In the genomic region with DNA sequence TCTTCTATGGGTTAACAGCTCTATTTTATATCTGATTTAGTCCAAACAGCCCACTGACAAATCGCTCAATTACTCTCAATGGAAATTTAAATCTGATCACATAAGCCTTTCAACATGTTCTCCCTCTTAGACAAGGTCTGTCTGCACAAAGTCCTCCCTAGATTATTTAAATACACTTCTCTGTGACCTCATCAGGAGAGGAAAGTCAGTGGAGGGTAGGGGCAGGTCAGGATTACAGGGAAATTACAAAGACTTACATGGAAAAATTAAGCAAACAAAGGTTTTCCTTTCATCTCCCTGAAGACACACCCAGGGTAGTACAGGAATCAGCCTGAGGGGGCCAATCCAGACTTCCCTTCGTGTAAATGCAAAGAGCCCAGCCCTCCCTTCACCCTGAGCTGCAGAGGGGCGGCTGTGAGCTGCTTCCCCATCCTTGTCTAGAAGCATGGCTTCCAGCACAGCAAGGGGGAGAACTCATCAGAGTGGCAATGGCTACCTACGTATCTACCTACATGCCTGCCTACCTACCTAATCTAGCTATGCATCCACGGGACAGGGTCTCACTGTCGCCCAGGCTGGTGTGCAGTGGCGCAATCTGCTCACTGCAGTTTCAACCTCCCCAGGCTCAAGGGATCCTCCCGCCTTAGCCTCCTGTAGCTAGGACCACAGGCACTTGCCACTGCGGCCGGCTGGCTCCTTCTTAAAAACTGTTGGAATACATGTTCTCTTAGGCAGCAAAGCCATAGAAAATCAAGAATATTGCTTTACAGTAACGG, we compare ENCODE assay signal across 20 cellular contexts. TPM values are rescaled to one million over a fixed set of nuclear protein-coding genes. Genes with fewer than 3 reads are reported as not detected.
DNase-seq lines count a peak whose midpoint lies in the region; ATAC-seq and TF ChIP-seq lines count a peak whose summit lies in the region.
"Had no signal": no experiment of that assay in that cellular context is flagged by ENCODE, and none has a peak within 500 bp of the region (broad histone marks: within the 10 kb centered on the region; RNA-seq: fewer than 3 reads in every experiment).

No MANE protein-coding gene starts in this region.

- H3K4me1 Mint-ChIP-seq in stimulated activated naive B cell treated with anti-CD40 and anti-IgM and Interleukin-4, amounts not matched to agents 10 μg/mL and 1 μg/mL and 100 μg/mL, for 72 hours = peaks cover 0 to 2% of the 10 kb centered on the region in 2 donors
- H3K4me1 Mint-ChIP-seq: activated naive CD4-positive, alpha-beta T cell treated with anti-CD3 and anti-CD28 coated beads, Interleukin-2, amount 50 U/mL, for 24 hours had no signal

- peak overlapping the region; percentile 14 for H3K27ac Mint-ChIP-seq in stimulated activated naive B cell treated with anti-CD40 and anti-IgM and Interleukin-4, amounts not matched to agents 10 μg/mL and 1 μg/mL and 100 μg/mL, for 72 hours
- H3K27ac Mint-ChIP-seq: dendritic cell treated with granulocyte-macrophage colony-stimulating factor and Interleukin-4, amounts not matched to agents 40 ng/mL and 50 ng/mL, for 4 days had no signal

- H3K36me3 ChIP-seq in RWPE2 (ENCODE audit: low read depth) = peaks cover 95% of the 10 kb centered on the region
- peaks cover 44 to 99% (median 93%) of the 10 kb centered on the region in 4 donors for H3K36me3 ChIP-seq in esophagus muscularis mucosa
- no peaks in the 10 kb centered on the region for H3K36me3 ChIP-seq in testis (ENCODE audit: low read depth, missing control alignments)
- H3K36me3 ChIP-seq: ovary had no signal

- H3K27me3 Mint-ChIP-seq in stimulated activated naive B cell treated with anti-CD40 and anti-IgM and Interleukin-4, amounts not matched to agents 10 μg/mL and 1 μg/mL and 100 μg/mL, for 72 hours = no peaks in the 10 kb centered on the region
- H3K27me3 Mint-ChIP-seq: activated naive CD4-positive, alpha-beta T cell treated with anti-CD3 and anti-CD28 coated beads, Interleukin-2, amount 50 U/mL, for 24 hours; brain; dendritic cell treated with granulocyte-macrophage colony-stimulating factor and Interleukin-4, amounts not matched to agents 40 ng/mL and 50 ng/mL, for 4 days had no signal

- peak; percentile 52 for DNase-seq in activated effector memory CD4-positive, alpha-beta T cell treated with anti-CD3 and anti-CD28 coated beads, Interleukin-2, amount 50 U/mL, for 16 hours
- no peak for DNase-seq in activated effector memory CD4-positive, alpha-beta T cell treated with Interleukin-2 at 50 U/mL for 16 hours
- DNase-seq in RWPE2 (ENCODE audit: low spot score) (no peak), esophagus muscularis mucosa (ENCODE audit: extremely low spot score) (no peak), testis (no peak), retina (no peak)
- DNase-seq in stimulated activated naive B cell treated with anti-CD40 and anti-IgM and Interleukin-4, amounts not matched to agents 10 μg/mL and 1 μg/mL and 100 μg/mL, for 72 hours = no peak
- no peak for DNase-seq in stimulated activated CD4-positive, alpha-beta T cell treated with anti-CD3 and anti-CD28 coated beads, Interleukin-1b, Interleukin-23, amount 100 ng/mL, for 48 hours
- DNase-seq: activated CD4-positive, alpha-beta T cell treated with anti-CD3 and anti-CD28 coated beads for 48 hours; erythroblast; GM23248; NCI-H1436 treated with DMSO at 0.1 percent for 48 hours; NK-92 treated with Interleukin-12 subunit alpha and Interleukin-12 subunit beta, amount 100 ng/mL, for 24 hours; ovary; stimulated activated CD4-positive, alpha-beta T cell treated with anti-CD3 and anti-CD28 coated beads, Interleukin-4, amount 100 ng/mL, for 24 hours had no signal

- peaks cover 55 to 81% of the 10 kb centered on the region in 2 donors for H3K36me3 Mint-ChIP-seq in stimulated activated naive B cell treated with anti-CD40 and anti-IgM and Interleukin-4, amounts not matched to agents 10 μg/mL and 1 μg/mL and 100 μg/mL, for 72 hours

- intact Hi-C loops in esophagus muscularis mucosa (cut with DNase I) (no loop called here), testis (cut with DNase I; ENCODE audit: low total_unique reads) (no loop called here)

- no peak for TF ChIP-seq EP300 in esophagus muscularis mucosa (IDR thresholded peaks at IDR 0.05)

- H3K27ac ChIP-seq in RWPE2 (ENCODE audit: poor library complexity, severe bottlenecking) = no peak overlapping the region
- H3K27ac ChIP-seq in esophagus muscularis mucosa (replicated peaks in 1 of 4) = peak overlapping the region; percentile 64 to 74 (median 70)
- H3K27ac ChIP-seq in testis = no peak overlapping the region
- H3K27ac ChIP-seq: C4-2B, GM23248, ovary had no signal

- ATAC-seq in RWPE2 (ENCODE audit: low read depth) = peak; percentile 11
- peak in 1 of 2 donors; percentile 9 for ATAC-seq in stimulated activated naive B cell treated with anti-CD40 and anti-IgM and Interleukin-4, amounts not matched to agents 10 μg/mL and 1 μg/mL and 100 μg/mL, for 72 hours (replicated peaks)

- no peak overlapping the region for H3K4me3 Mint-ChIP-seq in stimulated activated naive B cell treated with anti-CD40 and anti-IgM and Interleukin-4, amounts not matched to agents 10 μg/mL and 1 μg/mL and 100 μg/mL, for 72 hours
- H3K4me3 Mint-ChIP-seq: activated naive CD4-positive, alpha-beta T cell treated with anti-CD3 and anti-CD28 coated beads, Interleukin-2, amount 50 U/mL, for 24 hours; brain; dendritic cell treated with granulocyte-macrophage colony-stimulating factor and Interleukin-4, amounts not matched to agents 40 ng/mL and 50 ng/mL, for 4 days had no signal

- H3K27me3 ChIP-seq in RWPE2 (ENCODE audit: insufficient read depth, poor library complexity, severe bottlenecking) (no peaks in the 10 kb centered on the region), esophagus muscularis mucosa (no peaks in the 10 kb centered on the region), testis (no peaks in the 10 kb centered on the region)
- H3K27me3 ChIP-seq: ovary had no signal

- H3K9me3 Mint-ChIP-seq in stimulated activated naive B cell treated with anti-CD40 and anti-IgM and Interleukin-4, amounts not matched to agents 10 μg/mL and 1 μg/mL and 100 μg/mL, for 72 hours = no peaks in the 10 kb centered on the region
- H3K9me3 Mint-ChIP-seq: activated naive CD4-positive, alpha-beta T cell treated with anti-CD3 and anti-CD28 coated beads, Interleukin-2, amount 50 U/mL, for 24 hours; brain; dendritic cell treated with granulocyte-macrophage colony-stimulating factor and Interleukin-4, amounts not matched to agents 40 ng/mL and 50 ng/mL, for 4 days had no signal

- H3K4me1 ChIP-seq in RWPE2 (ENCODE audit: insufficient read depth, poor library complexity, severe bottlenecking) = no peaks in the 10 kb centered on the region
- peaks cover 17 to 54% (median 50%) of the 10 kb centered on the region in 4 donors for H3K4me1 ChIP-seq in esophagus muscularis mucosa
- peaks cover 2% of the 10 kb centered on the region for H3K4me1 ChIP-seq in testis

- no peak overlapping the region for H3K4me3 ChIP-seq in RWPE2 (ENCODE audit: severe bottlenecking)
- H3K4me3 ChIP-seq in esophagus muscularis mucosa = no peak overlapping the region
- no peak overlapping the region for H3K4me3 ChIP-seq in testis
- H3K4me3 ChIP-seq: GM23248, lung, ovary had no signal

- 92% methylated on average over 11 of the region's 11 CpGs for WGBS in esophagus muscularis mucosa
- WGBS in testis, 2 donors = 85 to 88% methylated on average over 11 of the region's 11 CpGs

- TF ChIP-seq CTCF in RWPE2 (IDR thresholded peaks at IDR 0.05; ENCODE audit: poor library complexity, severe bottlenecking) = no peak
- TF ChIP-seq CTCF in esophagus muscularis mucosa (IDR thresholded peaks at IDR 0.05) = no peak
- no peak for TF ChIP-seq CTCF in testis (IDR thresholded peaks at IDR 0.05)

- TF ChIP-seq POLR2A in esophagus muscularis mucosa (IDR thresholded peaks at IDR 0.05; ENCODE audit: low read depth) = no peak
- TF ChIP-seq POLR2A in testis (IDR thresholded peaks at IDR 0.05) = no peak

- H3K9me3 ChIP-seq in RWPE2 (ENCODE audit: severe bottlenecking) (no peaks in the 10 kb centered on the region), esophagus muscularis mucosa (no peaks in the 10 kb centered on the region), testis (no peaks in the 10 kb centered on the region)
- H3K9me3 ChIP-seq: ovary had no signal

RNA-seq across cellular contexts. Expression of gene PITRM1, which starts 33.3 kb away (rescaled TPM):
- total RNA-seq in esophagus muscularis mucosa = 100 to 1,000 TPM in 1 of 4 donors, 10 to 100 TPM in 3; 75.5 to 103 (median 84.9) TPM
- 100 to 1,000 TPM; 125 to 162 TPM for total RNA-seq in testis
- polyA plus RNA-seq in testis (ENCODE audit: insufficient read depth, low read depth, low replicate concordance) = 109 TPM

Comparison
In these comparisons a context has a peak if more than half of its experiments do, and no peak if none do; other contexts are left out.
1. H3K27ac ChIP-seq: peak in esophagus muscularis mucosa (4 of 4); none in RWPE2 (single experiment) and testis (0 of 2).